In the genomic region with DNA sequence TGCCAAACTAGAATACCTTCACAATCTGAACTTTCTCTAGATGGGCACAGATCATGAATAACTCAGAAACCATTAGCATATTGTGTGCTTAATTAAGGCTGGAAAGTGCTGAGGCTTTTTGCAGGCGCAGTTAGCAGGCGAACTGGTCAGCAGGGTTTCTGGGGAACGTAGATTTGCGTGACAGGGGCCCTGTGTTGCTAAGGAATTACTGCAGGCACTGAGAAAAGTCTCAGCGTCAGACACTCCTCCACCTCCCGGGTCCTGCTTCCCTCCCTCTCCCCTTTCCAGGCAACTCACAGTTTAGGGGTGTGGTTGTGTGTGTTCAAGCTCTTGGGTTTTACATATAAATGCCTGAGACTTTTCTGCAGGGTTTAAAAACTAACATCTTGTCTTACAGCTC, we compare ENCODE assay signal across 9 cellular contexts.
DNase-seq lines count a peak whose midpoint lies in the region; ATAC-seq and TF ChIP-seq lines count a peak whose summit lies in the region.
"Had no signal": no experiment of that assay in that cellular context is flagged by ENCODE, and none has a peak within 500 bp of the region (broad histone marks: within the 10 kb centered on the region; RNA-seq: fewer than 3 reads in every experiment).

No MANE protein-coding gene starts in this region.

- H3K9me3 ChIP-seq in OCI-LY1 (ENCODE audit: low read length), result no peaks in the 10 kb centered on the region

- peaks cover 31% of the 10 kb centered on the region for H3K36me3 ChIP-seq in OCI-LY1 (ENCODE audit: insufficient read depth, low read length)

- no peak for TF ChIP-seq CTCF in OCI-LY1 (IDR thresholded peaks at IDR 0.05; ENCODE audit: low read length)

- H3K4me3 ChIP-seq in OCI-LY1 (ENCODE audit: low read depth, low read length, poor library complexity, severe bottlenecking), result peak overlapping the region; percentile 70

- no peaks in the 10 kb centered on the region for H4K20me1 ChIP-seq in OCI-LY1 (ENCODE audit: insufficient read depth, low read length)

- no peaks in the 10 kb centered on the region for H3K9me2 ChIP-seq in OCI-LY1 (ENCODE audit: low read depth, low read length)

- peak overlapping the region; percentile 57 for H3K4me2 ChIP-seq in OCI-LY1 (ENCODE audit: low read length)

- no peak overlapping the region for H2AFZ ChIP-seq in OCI-LY1 (ENCODE audit: low read length)

- H3K27me3 ChIP-seq in OCI-LY1 (ENCODE audit: insufficient read depth, low read length), result no peaks in the 10 kb centered on the region

- H3K27ac ChIP-seq in OCI-LY1 (ENCODE audit: low read depth, low read length, poor library complexity, severe bottlenecking) (peak overlapping the region; percentile 71), cingulate gyrus (ENCODE audit: low read depth, low read length) (peak overlapping the region; percentile 31)
- H3K27ac ChIP-seq: 22Rv1 had no signal

- H3F3A ChIP-seq in OCI-LY1 (ENCODE audit: insufficient read depth, low read length), result no peaks in the 10 kb centered on the region

- peaks cover 51% of the 10 kb centered on the region for H3K79me2 ChIP-seq in OCI-LY1 (ENCODE audit: insufficient read depth, low read length)

- H3K9ac ChIP-seq in OCI-LY1 (ENCODE audit: low read length), result peak overlapping the region; percentile 51; the same call in 1 of the 2 replicates

- peak; percentile 16 for DNase-seq in DMS 273 (lab: John Stamatoyannopoulos, UW; ENCODE audit: unreplicated experiment)
- DNase-seq in DMS 273 treated with DMSO at 0.1 percent for 48 hours (lab: John Stamatoyannopoulos, UW), result no peak
- peak; percentile 19 for DNase-seq in midbrain (lab: John Stamatoyannopoulos, UW)
- no peak for DNase-seq in NCI-H1436 (lab: John Stamatoyannopoulos, UW)
- no peak for DNase-seq in activated gamma-delta T cell treated with Interleukin-2 at 50 U/mL for 16 hours

- H3K4me1 ChIP-seq in OCI-LY1 (ENCODE audit: insufficient read depth, low read length, severe bottlenecking), result peaks cover 57% of the 10 kb centered on the region

- no peak for ATAC-seq in activated CD4-positive, CD25-positive, alpha-beta regulatory T cell treated with anti-CD3 and anti-CD28 coated beads, Interleukin-2, amount 50 U/mL, for 24 hours

Comparison
In these comparisons a context has a peak if more than half of its experiments do, and no peak if none do; other contexts are left out.
1. DNase-seq: peak in DMS 273 (single experiment) and midbrain (single experiment); none in DMS 273 treated with DMSO at 0.1 percent for 48 hours (single experiment), NCI-H1436 (single experiment) and activated gamma-delta T cell treated with Interleukin-2 at 50 U/mL for 16 hours (single experiment).